1 cellular context compared by ENCODE assay signal in genomic region chr11:67483901-67484665, GRCh38.
TF ChIP-seq lines count a peak whose summit lies in the region.

No MANE protein-coding gene starts in this region.

TF ChIP-seq in K562, 482 proteins besides CTCF, POLR2A, EP300 and RAD21 (continued from another document):
- TF ChIP-seq, protein P1, sequence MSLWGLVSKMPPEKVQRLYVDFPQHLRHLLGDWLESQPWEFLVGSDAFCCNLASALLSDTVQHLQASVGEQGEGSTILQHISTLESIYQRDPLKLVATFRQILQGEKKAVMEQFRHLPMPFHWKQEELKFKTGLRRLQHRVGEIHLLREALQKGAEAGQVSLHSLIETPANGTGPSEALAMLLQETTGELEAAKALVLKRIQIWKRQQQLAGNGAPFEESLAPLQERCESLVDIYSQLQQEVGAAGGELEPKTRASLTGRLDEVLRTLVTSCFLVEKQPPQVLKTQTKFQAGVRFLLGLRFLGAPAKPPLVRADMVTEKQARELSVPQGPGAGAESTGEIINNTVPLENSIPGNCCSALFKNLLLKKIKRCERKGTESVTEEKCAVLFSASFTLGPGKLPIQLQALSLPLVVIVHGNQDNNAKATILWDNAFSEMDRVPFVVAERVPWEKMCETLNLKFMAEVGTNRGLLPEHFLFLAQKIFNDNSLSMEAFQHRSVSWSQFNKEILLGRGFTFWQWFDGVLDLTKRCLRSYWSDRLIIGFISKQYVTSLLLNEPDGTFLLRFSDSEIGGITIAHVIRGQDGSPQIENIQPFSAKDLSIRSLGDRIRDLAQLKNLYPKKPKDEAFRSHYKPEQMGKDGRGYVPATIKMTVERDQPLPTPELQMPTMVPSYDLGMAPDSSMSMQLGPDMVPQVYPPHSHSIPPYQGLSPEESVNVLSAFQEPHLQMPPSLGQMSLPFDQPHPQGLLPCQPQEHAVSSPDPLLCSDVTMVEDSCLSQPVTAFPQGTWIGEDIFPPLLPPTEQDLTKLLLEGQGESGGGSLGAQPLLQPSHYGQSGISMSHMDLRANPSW (CRISPR knock-in tag; IDR thresholded peaks at IDR 0.05) = no peak
- no peak for TF ChIP-seq THRAP3 (IDR thresholded peaks at IDR 0.05; ENCODE audit: borderline replicate concordance)
- no peak for TF ChIP-seq PTRF (tag; IDR thresholded peaks at IDR 0.05)
- no peak for TF ChIP-seq ZNF174 (CRISPR knock-in tag; IDR thresholded peaks at IDR 0.05)
- peak in 1 of 2 experiments; percentile 46; a peak in 1 of 4 replicates for TF ChIP-seq RCOR1 (IDR thresholded peaks at IDR 0.05; ENCODE audit: borderline replicate concordance in 1 of 2, low read depth in 2 of 2, low read length in 2 of 2)
- TF ChIP-seq ELK3 (CRISPR knock-in tag; IDR thresholded peaks at IDR 0.05) = no peak
- TF ChIP-seq PYGO2 (tag; IDR thresholded peaks at IDR 0.05) = no peak
- TF ChIP-seq CBX2 (IDR thresholded peaks at IDR 0.05; ENCODE audit: insufficient read depth, low read length, poor library complexity, severe bottlenecking) = no peak
- no peak for TF ChIP-seq BRF1 (IDR thresholded peaks at IDR 0.05; ENCODE audit: borderline replicate concordance, extremely low read depth, insufficient read length)
- no peak for TF ChIP-seq CEBPG (CRISPR knock-in tag; IDR thresholded peaks at IDR 0.05)
- TF ChIP-seq CEBPG (tag; conservative IDR thresholded peaks at IDR 0.05 in 1 of 2, IDR thresholded peaks at IDR 0.05 in 1 of 2) = no peak
- no peak for TF ChIP-seq ZNF407 (IDR thresholded peaks at IDR 0.05; ENCODE audit: low read depth)
- no peak for TF ChIP-seq FOXJ3 (CRISPR knock-in tag; IDR thresholded peaks at IDR 0.05)
- no peak for TF ChIP-seq CREB5 (CRISPR knock-in tag; IDR thresholded peaks at IDR 0.05)
- no peak for TF ChIP-seq ZNF561 (CRISPR knock-in tag; conservative IDR thresholded peaks at IDR 0.05)
- TF ChIP-seq, protein P2, sequence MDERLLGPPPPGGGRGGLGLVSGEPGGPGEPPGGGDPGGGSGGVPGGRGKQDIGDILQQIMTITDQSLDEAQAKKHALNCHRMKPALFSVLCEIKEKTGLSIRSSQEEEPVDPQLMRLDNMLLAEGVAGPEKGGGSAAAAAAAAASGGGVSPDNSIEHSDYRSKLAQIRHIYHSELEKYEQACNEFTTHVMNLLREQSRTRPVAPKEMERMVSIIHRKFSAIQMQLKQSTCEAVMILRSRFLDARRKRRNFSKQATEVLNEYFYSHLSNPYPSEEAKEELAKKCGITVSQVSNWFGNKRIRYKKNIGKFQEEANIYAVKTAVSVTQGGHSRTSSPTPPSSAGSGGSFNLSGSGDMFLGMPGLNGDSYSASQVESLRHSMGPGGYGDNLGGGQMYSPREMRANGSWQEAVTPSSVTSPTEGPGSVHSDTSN (CRISPR knock-in tag; IDR thresholded peaks at IDR 0.05; ENCODE audit: low read depth) = no peak
- TF ChIP-seq, protein P2 (tag; conservative IDR thresholded peaks at IDR 0.05; ENCODE audit: low read depth) = 0 out of 2 replicates have a peak, but pooled peaks have one; percentile 28
- no peak for TF ChIP-seq ASH1L (IDR thresholded peaks at IDR 0.05; ENCODE audit: borderline replicate concordance, low read depth, partially characterized antibody)
- TF ChIP-seq ZNF165 (CRISPR knock-in tag; IDR thresholded peaks at IDR 0.05; ENCODE audit: borderline replicate concordance) = no peak
- no peak for TF ChIP-seq NONO (IDR thresholded peaks at IDR 0.05; ENCODE audit: low read depth in 2 of 2, low read length in 1 of 2)
- TF ChIP-seq, protein P3, sequence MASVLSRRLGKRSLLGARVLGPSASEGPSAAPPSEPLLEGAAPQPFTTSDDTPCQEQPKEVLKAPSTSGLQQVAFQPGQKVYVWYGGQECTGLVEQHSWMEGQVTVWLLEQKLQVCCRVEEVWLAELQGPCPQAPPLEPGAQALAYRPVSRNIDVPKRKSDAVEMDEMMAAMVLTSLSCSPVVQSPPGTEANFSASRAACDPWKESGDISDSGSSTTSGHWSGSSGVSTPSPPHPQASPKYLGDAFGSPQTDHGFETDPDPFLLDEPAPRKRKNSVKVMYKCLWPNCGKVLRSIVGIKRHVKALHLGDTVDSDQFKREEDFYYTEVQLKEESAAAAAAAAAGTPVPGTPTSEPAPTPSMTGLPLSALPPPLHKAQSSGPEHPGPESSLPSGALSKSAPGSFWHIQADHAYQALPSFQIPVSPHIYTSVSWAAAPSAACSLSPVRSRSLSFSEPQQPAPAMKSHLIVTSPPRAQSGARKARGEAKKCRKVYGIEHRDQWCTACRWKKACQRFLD (CRISPR knock-in tag; IDR thresholded peaks at IDR 0.05) = peak; percentile 11; the same call in 1 of the 2 replicates
- no peak for TF ChIP-seq SP2 (IDR thresholded peaks at IDR 0.05; ENCODE audit: extremely low read depth, low read depth, low read length, poor library complexity, severe bottlenecking)
